ENCODE assay signal across 10 cellular contexts in the genomic region with DNA sequence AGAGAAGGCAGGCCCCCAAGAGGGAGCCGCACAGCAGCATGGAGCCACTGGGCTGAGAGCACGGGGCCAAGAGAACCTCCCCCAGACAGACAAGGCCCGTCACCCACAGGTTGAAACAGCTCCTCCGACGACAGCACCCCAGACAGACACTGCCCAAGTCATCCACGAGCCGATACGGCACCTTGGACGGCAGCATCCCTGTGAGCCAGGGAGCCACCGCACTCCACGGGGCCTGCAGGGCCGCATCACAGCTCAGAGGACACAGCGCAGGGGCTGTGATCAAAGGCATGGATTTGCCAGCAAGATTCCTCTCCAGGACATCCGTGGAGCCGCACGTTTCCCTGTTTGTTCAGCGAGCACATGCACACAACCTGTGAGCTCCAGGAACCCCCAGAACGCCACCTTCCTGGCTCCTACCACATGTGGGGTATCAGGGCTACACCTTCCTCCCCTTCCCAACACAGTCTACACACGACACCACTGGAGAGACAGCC. TPM values are rescaled to one million over a fixed set of nuclear protein-coding genes. Genes with fewer than 3 reads are reported as not detected.
DNase-seq lines count a peak whose midpoint lies in the region; ATAC-seq and TF ChIP-seq lines count a peak whose summit lies in the region.
"Had no signal": no experiment of that assay in that cellular context is flagged by ENCODE, and none has a peak within 500 bp of the region (broad histone marks: within the 10 kb centered on the region; RNA-seq: fewer than 3 reads in every experiment).

No MANE protein-coding gene starts in this region.

- H3K9me3 Mint-ChIP-seq in CD4-positive, CD25-positive, alpha-beta regulatory T cell, result peaks cover 0 to 2% (median 0%) of the 10 kb centered on the region in 7 donors
- H3K9me3 Mint-ChIP-seq in effector memory CD8-positive, alpha-beta T cell, result no peaks in the 10 kb centered on the region
- H3K9me3 Mint-ChIP-seq in neural crest cell, result no peaks in the 10 kb centered on the region

- H3K4me3 ChIP-seq in CD4-positive, CD25-positive, alpha-beta regulatory T cell (ENCODE audit: low read depth, low read length), result no peak overlapping the region
- no peak overlapping the region for H3K4me3 ChIP-seq in NB4 (ENCODE audit: low read depth, low read length)
- H3K4me3 ChIP-seq: GM23248 had no signal

- no peaks in the 10 kb centered on the region for H3K27me3 ChIP-seq in CD4-positive, CD25-positive, alpha-beta regulatory T cell (ENCODE audit: control insufficient read depth, insufficient read depth, low read length)

- TF ChIP-seq POLR2A in NB4 (IDR thresholded peaks at IDR 0.05; ENCODE audit: extremely low read depth, insufficient read length), result no peak

- peaks cover 10% of the 10 kb centered on the region for H3K36me3 ChIP-seq in CD4-positive, CD25-positive, alpha-beta regulatory T cell (ENCODE audit: control insufficient read depth, insufficient read depth, low read length)

- H3K27me3 Mint-ChIP-seq in CD4-positive, CD25-positive, alpha-beta regulatory T cell, result peaks cover 4% of the 10 kb centered on the region
- no peaks in the 10 kb centered on the region for H3K27me3 Mint-ChIP-seq in effector memory CD8-positive, alpha-beta T cell
- H3K27me3 Mint-ChIP-seq in neural crest cell (ENCODE audit: low read depth), result no peaks in the 10 kb centered on the region

- H3K27ac ChIP-seq in CD4-positive, CD25-positive, alpha-beta regulatory T cell (ENCODE audit: insufficient read depth, low read length, poor library complexity, severe bottlenecking), result no peak overlapping the region
- H3K27ac ChIP-seq: GM23248 had no signal

- H3K27ac Mint-ChIP-seq in CD4-positive, CD25-positive, alpha-beta regulatory T cell, result peak overlapping the region in 2 of 3 donors; percentile 59 to 86
- peak overlapping the region; percentile 89 to 97 for H3K27ac Mint-ChIP-seq in effector memory CD8-positive, alpha-beta T cell
- H3K27ac Mint-ChIP-seq in neural crest cell (ENCODE audit: unreplicated experiment), result no peak overlapping the region

- H3K4me1 ChIP-seq in CD4-positive, CD25-positive, alpha-beta regulatory T cell (ENCODE audit: control insufficient read depth, insufficient read depth, low read length, poor library complexity, severe bottlenecking), result peaks cover 60% of the 10 kb centered on the region

- no peak for TF ChIP-seq CTCF in NB4 (IDR thresholded peaks at IDR 0.05; ENCODE audit: low read depth, low read length)
- no peak for TF ChIP-seq CTCF in neural crest cell (conservative IDR thresholded peaks at IDR 0.05)

- H3K36me3 Mint-ChIP-seq in CD4-positive, CD25-positive, alpha-beta regulatory T cell, result peaks cover 6% of the 10 kb centered on the region
- H3K36me3 Mint-ChIP-seq in effector memory CD8-positive, alpha-beta T cell (ENCODE audit: insufficient read depth), result peaks cover 67% of the 10 kb centered on the region
- peaks cover 2% of the 10 kb centered on the region for H3K36me3 Mint-ChIP-seq in neural crest cell (ENCODE audit: low read depth)

- no peaks in the 10 kb centered on the region for H3K9me3 ChIP-seq in CD4-positive, CD25-positive, alpha-beta regulatory T cell (ENCODE audit: control insufficient read depth in 2 of 2, low read length in 2 of 2)

- ATAC-seq in CD4-positive, CD25-positive, alpha-beta regulatory T cell (ENCODE audit: low read depth in 2 of 2), result no peak
- no peak for ATAC-seq in effector memory CD8-positive, alpha-beta T cell (replicated peaks)
- ATAC-seq: PC-3 had no signal

- no peak for DNase-seq in CD4-positive, CD25-positive, alpha-beta regulatory T cell
- peak; percentile 4 for DNase-seq in NB4 (ENCODE audit: low read depth)
- DNase-seq in effector memory CD8-positive, alpha-beta T cell, result no peak
- no peak for DNase-seq in neural crest cell (ENCODE audit: low read depth, low spot score)
- no peak for DNase-seq in midbrain (lab: John Stamatoyannopoulos, UW)
- no peak for DNase-seq in kidney glomerular epithelial cell (lab: John Stamatoyannopoulos, UW)
- no peak for DNase-seq in stimulated activated CD8-positive, alpha-beta memory T cell treated with anti-CD3 and anti-CD28 coated beads, Interleukin-4, amount 100 ng/mL, for 48 hours
- DNase-seq in GM19240 (ENCODE audit: insufficient read length, low spot score), result no peak
- DNase-seq: GM23248, PC-3 had no signal

- peaks cover 0 to 55% (median 19%) of the 10 kb centered on the region in 4 donors for H3K4me1 Mint-ChIP-seq in CD4-positive, CD25-positive, alpha-beta regulatory T cell
- H3K4me1 Mint-ChIP-seq in effector memory CD8-positive, alpha-beta T cell (ENCODE audit: low read depth in 2 of 2), result peaks cover 52 to 55% of the 10 kb centered on the region in 2 donors
- peaks cover 26% of the 10 kb centered on the region for H3K4me1 Mint-ChIP-seq in neural crest cell

- H3K4me3 Mint-ChIP-seq in CD4-positive, CD25-positive, alpha-beta regulatory T cell, result peak overlapping the region; percentile 32 to 85 (median 62)
- peak overlapping the region; percentile 86 to 94 for H3K4me3 Mint-ChIP-seq in effector memory CD8-positive, alpha-beta T cell
- H3K4me3 Mint-ChIP-seq in neural crest cell, result peak overlapping the region; percentile 74

RNA-seq across cellular contexts. Expression of a gene that starts 3.9 kb away (rescaled TPM):
- total RNA-seq in CD4-positive, CD25-positive, alpha-beta regulatory T cell, result 198 TPM
- 10 to 100 TPM; 32.4 to 82.8 (median 52.0) TPM for polyA plus RNA-seq in CD4-positive, CD25-positive, alpha-beta regulatory T cell
- total RNA-seq in neural crest cell, result 218 and 219 TPM in 2 replicates

RNA-seq across cellular contexts. Expression of a gene that starts 44.7 kb away (rescaled TPM):
- total RNA-seq in CD4-positive, CD25-positive, alpha-beta regulatory T cell, result 77.7 TPM
- 10 to 100 TPM; 61.2 to 76.2 (median 66.2) TPM for polyA plus RNA-seq in CD4-positive, CD25-positive, alpha-beta regulatory T cell
- total RNA-seq in neural crest cell, result 72.1 and 74.0 TPM in 2 replicates
